In the genomic region with DNA sequence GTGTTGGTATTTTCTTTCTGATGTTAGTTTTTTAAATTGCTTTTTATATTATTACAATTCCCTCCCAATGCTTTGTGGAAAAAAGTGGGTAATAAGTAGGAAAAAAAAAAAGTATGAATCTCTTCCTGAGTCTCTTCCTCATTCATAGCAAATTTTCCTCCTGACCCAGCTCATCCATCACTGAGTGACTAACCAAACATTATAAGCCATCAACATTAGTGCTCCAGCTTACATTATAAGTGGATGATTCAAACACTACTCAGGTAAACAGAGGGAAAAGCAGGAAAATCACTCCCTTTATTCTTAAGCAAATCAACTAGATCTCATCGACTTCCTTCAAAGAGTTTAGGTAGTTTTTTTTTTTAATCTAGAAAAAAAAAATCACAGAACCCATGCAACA, we compare ENCODE assay signal across 17 cellular contexts. TPM values are rescaled to one million over a fixed set of nuclear protein-coding genes. Genes with fewer than 3 reads are reported as not detected.
A peak's percentile ranks its signal among the peaks of the same experiment; 100 is the strongest.
DNase-seq lines count a peak whose midpoint lies in the region; ATAC-seq, FAIRE-seq and TF ChIP-seq lines count a peak whose summit lies in the region.
"Had no signal": no experiment of that assay in that cellular context is flagged by ENCODE, and none has a peak within 500 bp of the region (broad histone marks: within the 10 kb centered on the region; RNA-seq: fewer than 3 reads in every experiment).

No MANE protein-coding gene starts in this region.

- 0 out of 2 replicates have a peak, but pooled peaks cover 8% of the 10 kb centered on the region for H3F3A ChIP-seq in GM23248 (ENCODE audit: insufficient read depth)

- FAIRE-seq in A549 (lab: Jason Lieb, UNC) (no peak), astrocyte (lab: Jason Lieb, UNC) (no peak)
- FAIRE-seq: HepG2 had no signal

- H4K20me1 ChIP-seq in GM23248 (ENCODE audit: insufficient read depth), result no peaks in the 10 kb centered on the region
- H4K20me1 ChIP-seq in astrocyte (ENCODE audit: insufficient read depth, low read length), result no peaks in the 10 kb centered on the region

- H3K27me3 ChIP-seq in GM23248 (replicated peaks; ENCODE audit: insufficient read depth) (no peaks in the 10 kb centered on the region), astrocyte (ENCODE audit: insufficient read depth, low read length) (no peaks in the 10 kb centered on the region)
- H3K27me3 ChIP-seq: MG63, SJCRH30 had no signal

- H3K4me3 Mint-ChIP-seq in astrocyte (ENCODE audit: unreplicated experiment) (no peak overlapping the region), immature natural killer cell (no peak overlapping the region)

- TF ChIP-seq CTCF in A549 (IDR thresholded peaks at IDR 0.05) (no peak), astrocyte (IDR thresholded peaks at IDR 0.05; ENCODE audit: insufficient read depth, low read depth, low read length) (no peak), fibroblast of villous mesenchyme (IDR thresholded peaks at IDR 0.05; ENCODE audit: insufficient read depth, low read depth, low read length) (no peak)

- ATAC-seq in A549, result peak in 1 of 2 experiments; percentile 63; a peak in 2 of 6 replicates
- ATAC-seq: HepG2 had no signal

- no peaks in the 10 kb centered on the region for H3K9me2 ChIP-seq in GM23248 (ENCODE audit: insufficient read depth)

- CTCF ChIA-PET in A549 (lab: Yijun Ruan, JAX), result interaction anchor here (1.1 kb wide), 1 partner anchor 12 kb away, joined by 4 read pairs; no protein-coding TSS in a partner anchor

- DNase-seq in A549 (ENCODE audit: low read depth in 1 of 2, low spot score in 1 of 2), result peak in 1 of 2 experiments; percentile 61
- peak; percentile 48 for DNase-seq in GM23248
- peak; percentile 65 for DNase-seq in astrocyte (ENCODE audit: low read depth)
- DNase-seq in fibroblast of villous mesenchyme (ENCODE audit: low read depth), result peak; percentile 24
- no peak for DNase-seq in GM19240 (ENCODE audit: insufficient read length, low spot score)
- DNase-seq in hepatic stellate cell (ENCODE audit: low spot score), result no peak
- DNase-seq in immature natural killer cell, result no peak
- DNase-seq in NCI-H146 treated with DMSO at 0.1 percent for 48 hours (lab: John Stamatoyannopoulos, UW; ENCODE audit: unreplicated experiment), result no peak
- DNase-seq: MG63, NCI-H1417, NCI-H1930, NCI-H2171, NCI-H748 treated with DMSO at 0.1 percent for 48 hours, SJCRH30 had no signal

- POLR2A ChIA-PET in A549 (lab: Yijun Ruan, JAX), result no interaction called here

- H3K4me3 ChIP-seq in A549, result no peak overlapping the region
- H3K4me3 ChIP-seq in GM23248, result no peak overlapping the region
- no peak overlapping the region for H3K4me3 ChIP-seq in astrocyte (ENCODE audit: insufficient read depth, low read depth, low read length)
- H3K4me3 ChIP-seq in fibroblast of villous mesenchyme (ENCODE audit: low read depth, low read length), result no peak overlapping the region
- H3K4me3 ChIP-seq: HAP-1, MG63, SJCRH30 had no signal

- peaks cover 4% of the 10 kb centered on the region for H3K36me3 Mint-ChIP-seq in astrocyte (ENCODE audit: low read depth, unreplicated experiment)
- H3K36me3 Mint-ChIP-seq in immature natural killer cell, result peaks cover 10 to 13% (median 12%) of the 10 kb centered on the region in 3 donors

- H3K27ac Mint-ChIP-seq in astrocyte (ENCODE audit: unreplicated experiment) (no peak overlapping the region), immature natural killer cell (no peak overlapping the region)

- H3K9me3 ChIP-seq in A549, result no peaks in the 10 kb centered on the region
- no peaks in the 10 kb centered on the region for H3K9me3 ChIP-seq in GM23248 (ENCODE audit: low read depth)
- peaks cover 2% of the 10 kb centered on the region for H3K9me3 ChIP-seq in astrocyte (ENCODE audit: insufficient read depth, low read depth, low read length)
- H3K9me3 ChIP-seq: MG63 had no signal

- H3K79me2 ChIP-seq in GM23248 (ENCODE audit: insufficient read depth) (no peaks in the 10 kb centered on the region), astrocyte (ENCODE audit: insufficient read depth, low read length) (no peaks in the 10 kb centered on the region)

- no peak overlapping the region for H3K27ac ChIP-seq in A549
- no peak overlapping the region for H3K27ac ChIP-seq in GM23248
- no peak overlapping the region for H3K27ac ChIP-seq in astrocyte (ENCODE audit: low read depth, low read length)
- H3K27ac ChIP-seq: KMS-11, SJCRH30 had no signal

- no peaks in the 10 kb centered on the region for H3K27me3 Mint-ChIP-seq in astrocyte (ENCODE audit: low read depth, unreplicated experiment)
- peaks cover 0 to 7% (median 5%) of the 10 kb centered on the region in 3 donors for H3K27me3 Mint-ChIP-seq in immature natural killer cell (ENCODE audit: low read depth in 3 of 3)

- in situ Hi-C loops in GM23248 (cut with MboI), result no loop called here

- TF ChIP-seq EP300 in A549 (IDR thresholded peaks at IDR 0.05), result no peak

- no peak overlapping the region for H2AFZ ChIP-seq in GM23248
- no peak overlapping the region for H2AFZ ChIP-seq in astrocyte (ENCODE audit: low read depth, low read length)

- H3K9me3 Mint-ChIP-seq in astrocyte (ENCODE audit: unreplicated experiment) (peaks cover 20% of the 10 kb centered on the region), immature natural killer cell (peaks cover 11 to 32% (median 28%) of the 10 kb centered on the region in 6 donors)

- H3K4me2 ChIP-seq in A549 (peak overlapping the region; percentile 34; the same call in 2 of the 3 replicates), GM23248 (ENCODE audit: unreplicated experiment) (no peak overlapping the region), astrocyte (ENCODE audit: low read length) (no peak overlapping the region)
- H3K4me2 ChIP-seq: KMS-11 had no signal

- peaks cover 40% of the 10 kb centered on the region for H3K4me1 ChIP-seq in A549
- H3K4me1 ChIP-seq in GM23248 (ENCODE audit: insufficient read depth), result peaks cover 9% of the 10 kb centered on the region; the same call in 1 of the 2 replicates
- no peaks in the 10 kb centered on the region for H3K4me1 ChIP-seq in astrocyte (ENCODE audit: insufficient read depth, low read length)
- H3K4me1 ChIP-seq: HAP-1, SJCRH30 had no signal

- WGBS in A549 (ENCODE audit: missing lambda C conversion rate), result 9% methylated on average over 1 of the region's 1 CpG
- WGBS in GM23248 (ENCODE audit: low coverage in 1 of 2, low lambda C conversion rate in 2 of 2, missing lambda C conversion rate in 2 of 2), 2 experiments, result 22 to 39% methylated on average over 1 of the region's 1 CpG

- no peak for TF ChIP-seq POLR2A in A549 (IDR thresholded peaks at IDR 0.05; ENCODE audit: low read length)

- no peaks in the 10 kb centered on the region for H3K36me3 ChIP-seq in GM23248 (ENCODE audit: low read depth)
- H3K36me3 ChIP-seq in astrocyte (ENCODE audit: insufficient read depth, low read length), result no peaks in the 10 kb centered on the region
- H3K36me3 ChIP-seq: HAP-1, MG63, SJCRH30 had no signal

- TF ChIP-seq RAD21 in A549 (conservative IDR thresholded peaks at IDR 0.05 in 1 of 2, IDR thresholded peaks at IDR 0.05 in 1 of 2), result no peak

- H3K4me1 Mint-ChIP-seq in astrocyte (ENCODE audit: low read depth, unreplicated experiment), result peaks cover 5% of the 10 kb centered on the region
- H3K4me1 Mint-ChIP-seq in immature natural killer cell, result no peaks in the 10 kb centered on the region

- H3K9ac ChIP-seq in GM23248, result no peak overlapping the region
- no peak overlapping the region for H3K9ac ChIP-seq in astrocyte (ENCODE audit: low read length)
- H3K9ac ChIP-seq: KMS-11 had no signal

TF ChIP-seq in A549, 52 proteins besides CTCF, POLR2A, EP300 and RAD21:
- TF ChIP-seq FOSL2 (IDR thresholded peaks at IDR 0.05) (no peak), FOSL2 (CRISPR knock-in tag; IDR thresholded peaks at IDR 0.05) (peak; percentile 33; the same call in 1 of the 2 replicates), EHF (CRISPR knock-in tag; IDR thresholded peaks at IDR 0.05) (no peak)

RNA-seq across cellular contexts. Expression of a gene that starts 15.4 kb away (rescaled TPM):
- polyA plus RNA-seq in A549 (2011; rRNA removed) (1.8 and 2.4 TPM in 2 replicates), A549 (2017; fragmentation: RNase III; extraction: RNeasy Plus Mini Kit Qiagen cat#74134 plus additional on column Dnase treatment) (0.28 to 0.59 TPM (median 0.53 TPM) in 3 replicates), GM23248 (2016; fragmentation: Nextera tagmentation; extraction: Ambion mirVana) (0.71 and 0.78 TPM in 2 replicates), immature natural killer cell (1 to 10 TPM in 1 of 3 donors, not detected in 2; 1.2 TPM)
- 0.22 and 0.25 TPM in 2 replicates for polyA plus RNA-seq in A549 (2012; cell fraction: cytosol; rRNA removed)
- 0.08 and 0.11 TPM in 2 replicates for polyA plus RNA-seq in A549 (2012; cell fraction: nucleus; rRNA removed)
- 0.83 TPM in 2 replicates for polyA minus RNA-seq in A549 (2011; rRNA and poly(A)+ RNA removed)
- 0.51 and 0.65 TPM in 2 replicates for total RNA-seq in GM23248 (2014; rRNA removed; shearing (Covaris generic))
- total RNA-seq in astrocyte (0.93 and 1.3 TPM in 2 replicates), fibroblast of villous mesenchyme (under 0.01 and 0.64 TPM in 2 replicates)

Comparison
In these comparisons a context has a peak if more than half of its experiments do, and no peak if none do; other contexts are left out.
1. DNase-seq: peak in GM23248 (single experiment), astrocyte (single experiment) and fibroblast of villous mesenchyme (single experiment); none in GM19240 (single experiment), hepatic stellate cell (single experiment), immature natural killer cell (0 of 3) and NCI-H146 treated with DMSO at 0.1 percent for 48 hours (single experiment).